In the genomic region with DNA sequence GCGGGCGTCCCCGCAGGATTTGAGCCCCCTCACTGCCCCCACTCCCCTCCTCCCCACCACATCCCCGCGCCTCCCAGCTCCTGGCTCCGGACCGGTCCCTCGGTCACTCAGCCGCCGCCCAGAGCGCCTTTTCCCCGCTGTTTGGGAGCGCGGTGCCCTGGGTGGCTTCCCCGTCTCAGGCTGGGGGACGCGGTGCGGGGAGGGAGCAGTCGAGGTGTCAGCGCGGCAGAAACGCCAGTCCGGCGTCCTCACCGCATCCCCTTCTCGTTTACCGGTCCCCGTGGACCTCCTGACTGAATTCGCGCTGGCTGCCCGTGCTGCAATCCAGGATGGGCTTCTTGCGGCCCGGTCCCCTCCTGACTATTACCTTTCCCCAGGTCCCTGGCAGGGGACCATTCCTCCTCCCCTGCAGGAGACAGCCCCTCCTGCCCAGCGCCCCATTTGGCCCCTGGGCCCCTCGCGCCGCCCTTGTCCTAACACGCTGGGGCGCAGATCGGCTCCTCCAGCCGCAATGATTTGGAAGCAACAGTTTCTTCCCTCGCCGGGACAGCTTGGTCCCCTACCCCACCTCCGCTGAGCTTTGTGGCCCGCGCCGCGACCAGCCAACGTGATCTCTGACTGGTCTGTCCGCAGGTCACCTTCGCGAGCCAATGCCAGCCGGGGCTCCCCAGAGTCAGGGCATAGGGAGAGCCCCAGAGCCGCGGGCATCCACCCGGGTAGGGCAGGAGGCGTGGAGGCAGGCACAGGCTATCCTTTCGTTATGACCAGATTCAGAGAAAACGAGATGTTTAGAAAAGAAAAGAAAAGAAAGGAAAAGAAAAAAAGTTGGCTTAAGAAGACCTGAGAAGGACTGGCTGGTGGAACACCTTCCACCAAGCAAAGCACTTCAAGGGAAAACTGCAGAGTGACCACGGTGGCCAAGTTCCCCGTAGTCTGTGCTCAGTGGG, we compare ENCODE assay signal across 8 cellular contexts. TPM values are rescaled to one million over a fixed set of nuclear protein-coding genes. Genes with fewer than 3 reads are reported as not detected.
A peak's percentile ranks its signal among the peaks of the same experiment; 100 is the strongest.
DNase-seq lines count a peak whose midpoint lies in the region; ATAC-seq and TF ChIP-seq lines count a peak whose summit lies in the region.

No MANE protein-coding gene starts in this region.

- H2AK5ac ChIP-seq in mesenchymal stem cell (ENCODE audit: low read length, severe bottlenecking) = no peak overlapping the region

- peak overlapping the region; percentile 33 for H2BK15ac ChIP-seq in mesenchymal stem cell (ENCODE audit: low read depth, poor library complexity, severe bottlenecking)

- peak overlapping the region; percentile 29 for H3K27ac ChIP-seq in cingulate gyrus (ENCODE audit: low read depth, low read length)
- no peak overlapping the region for H3K27ac ChIP-seq in mesenchymal stem cell (ENCODE audit: low read length, poor library complexity, severe bottlenecking)

- H3K36me3 ChIP-seq in GM06990 (ENCODE audit: control insufficient read depth, insufficient read depth, low read length) (no peaks in the 10 kb centered on the region; the same call in 1 of the 2 replicates), mesenchymal stem cell (ENCODE audit: control insufficient read depth in 1 of 2, insufficient read depth in 2 of 2, low read depth in 1 of 2, low read length in 2 of 2) (peaks cover 0 to 3% of the 10 kb centered on the region in 2 experiments)

- no peaks in the 10 kb centered on the region for H3K9me3 ChIP-seq in mesenchymal stem cell (ENCODE audit: control insufficient read depth, low read length)

- H3K4me3 ChIP-seq in GM06990 (replicated peaks; ENCODE audit: low read depth, low read length) (peak overlapping the region; percentile 97), mesenchymal stem cell (ENCODE audit: insufficient read depth in 1 of 2, low read depth in 1 of 2, low read length in 2 of 2) (peak overlapping the region; percentile 81 to 86)

- H3K23ac ChIP-seq in mesenchymal stem cell (ENCODE audit: low read length in 2 of 2) = peak overlapping the region in 1 of 2 experiments; percentile 9

- peaks cover 27% of the 10 kb centered on the region for H3K79me1 ChIP-seq in mesenchymal stem cell (replicated peaks; ENCODE audit: low read length, poor library complexity, severe bottlenecking)

- H3K27me3 ChIP-seq in GM06990 (replicated peaks; ENCODE audit: control insufficient read depth, insufficient read depth, low read length) = no peaks in the 10 kb centered on the region
- no peaks in the 10 kb centered on the region for H3K27me3 ChIP-seq in mesenchymal stem cell (ENCODE audit: control insufficient read depth in 1 of 2, insufficient read depth in 1 of 2, low read length in 2 of 2)

- 5% methylated on average over 57 of the region's 61 CpGs for WGBS in mesenchymal stem cell

- peak overlapping the region; percentile 13 to 28 for H3K4ac ChIP-seq in mesenchymal stem cell (ENCODE audit: low read depth in 1 of 2, low read length in 2 of 2)

- DNase-seq in GM06990 (ENCODE audit: extremely low read depth, insufficient read length) (no peak), NCI-H69 (lab: John Stamatoyannopoulos, UW) (peak; percentile 56), mesenchymal stem cell (peak; percentile 32), ureter (ENCODE audit: low spot score) (peak; percentile 52), mesenteric fat pad (ENCODE audit: low spot score) (no peak)

- no peak overlapping the region for H2BK120ac ChIP-seq in mesenchymal stem cell (ENCODE audit: low read depth, low read length)

- H3K4me2 ChIP-seq in mesenchymal stem cell (ENCODE audit: low read length, poor library complexity, severe bottlenecking) = peak overlapping the region; percentile 87

- peak overlapping the region in 1 of 2 experiments; percentile 55 for H2BK12ac ChIP-seq in mesenchymal stem cell (ENCODE audit: low read length in 2 of 2)

- H3K9ac ChIP-seq in mesenchymal stem cell (ENCODE audit: low read length) = peak overlapping the region; percentile 82

- peak overlapping the region; percentile 10 for H4K8ac ChIP-seq in mesenchymal stem cell (ENCODE audit: low read length)

- H3K18ac ChIP-seq in mesenchymal stem cell (ENCODE audit: low read depth in 1 of 2, low read length in 2 of 2) = peak overlapping the region; percentile 56 to 88

- peak overlapping the region; percentile 60 for H2AFZ ChIP-seq in mesenchymal stem cell (ENCODE audit: low read depth, low read length)

- H2BK5ac ChIP-seq in mesenchymal stem cell (ENCODE audit: low read depth, low read length, poor library complexity, severe bottlenecking) = no peak overlapping the region

- no peak for TF ChIP-seq CTCF in GM06990 (IDR thresholded peaks at IDR 0.05; ENCODE audit: insufficient read depth, low read length, poor library complexity, severe bottlenecking)

- peak overlapping the region in 1 of 2 experiments; percentile 35 for H3K14ac ChIP-seq in mesenchymal stem cell (ENCODE audit: low read length in 2 of 2)

- peak overlapping the region; percentile 54 for H4K91ac ChIP-seq in mesenchymal stem cell (ENCODE audit: low read length)

- ATAC-seq in HG03565 (IDR thresholded peaks at IDR 0.05; ENCODE audit: unreplicated experiment) = no peak
- ATAC-seq in HG03175 (IDR thresholded peaks at IDR 0.05; ENCODE audit: unreplicated experiment) = no peak

- peaks cover 36% of the 10 kb centered on the region for H3K4me1 ChIP-seq in mesenchymal stem cell (ENCODE audit: control insufficient read depth, insufficient read depth, low read depth, low read length)

RNA-seq across cellular contexts. Expression of a gene that starts 1.2 kb away (rescaled TPM):
- polyA plus RNA-seq in mesenchymal stem cell (2013, experiment 1 of 2) = 0.64 TPM
- 0.71 TPM for polyA plus RNA-seq in mesenchymal stem cell (2013, experiment 2 of 2)
- total RNA-seq in ureter (3.3 TPM), mesenteric fat pad (5.7 TPM)

Comparison
In these comparisons a context has a peak if more than half of its experiments do, and no peak if none do; other contexts are left out.
1. DNase-seq: peak in NCI-H69 (single experiment), mesenchymal stem cell (single experiment) and ureter (single experiment); none in GM06990 (single experiment) and mesenteric fat pad (single experiment).